10 cellular contexts compared by ENCODE assay signal in genomic region chr2:196399736-196400691, GRCh38.
DNase-seq lines count a peak whose midpoint lies in the region; ATAC-seq and TF ChIP-seq lines count a peak whose summit lies in the region.
"Had no signal": no experiment of that assay in that cellular context is flagged by ENCODE, and none has a peak within 500 bp of the region (broad histone marks: within the 10 kb centered on the region; RNA-seq: fewer than 3 reads in every experiment).

No MANE protein-coding gene starts in this region.

- H3K27ac ChIP-seq in ascending aorta (peak overlapping the region; percentile 5 to 45), right atrium auricular region (peak overlapping the region; percentile 4 to 63)
- H3K27ac ChIP-seq: suprapubic skin had no signal

- in situ Hi-C loops in KBM-7 (cut with MboI; ENCODE audit: low pct_unique_long_range_greater_than_20kb, low sequenced_read_pairs) = no loop called here

- H3K27me3 ChIP-seq in ascending aorta (no peaks in the 10 kb centered on the region), right atrium auricular region (no peaks in the 10 kb centered on the region)
- H3K27me3 ChIP-seq: suprapubic skin had no signal

- DNase-seq in AG08395 (ENCODE audit: low spot score) = peak; percentile 72
- DNase-seq in KBM-7 = peak; percentile 33
- no peak for DNase-seq in ascending aorta (ENCODE audit: low spot score in 2 of 2)
- no peak for DNase-seq in right atrium auricular region (ENCODE audit: low spot score)
- no peak for DNase-seq in T1000 (lab: John Stamatoyannopoulos, UW)
- DNase-seq: CD4-positive, alpha-beta memory T cell had no signal

- ATAC-seq in GM21390 (IDR thresholded peaks at IDR 0.05; ENCODE audit: unreplicated experiment) = no peak
- no peak for ATAC-seq in GM19452 (IDR thresholded peaks at IDR 0.05; ENCODE audit: unreplicated experiment)
- no peak for ATAC-seq in GM21717 (IDR thresholded peaks at IDR 0.05; ENCODE audit: unreplicated experiment)

- H3K36me3 ChIP-seq in ascending aorta (no peaks in the 10 kb centered on the region), right atrium auricular region (no peaks in the 10 kb centered on the region)
- H3K36me3 ChIP-seq: suprapubic skin had no signal

- peaks cover 6 to 9% of the 10 kb centered on the region in 2 donors for H3K4me1 ChIP-seq in ascending aorta
- H3K4me1 ChIP-seq in right atrium auricular region = peaks cover 0 to 30% of the 10 kb centered on the region in 2 donors

- no peaks in the 10 kb centered on the region for H3K9me3 ChIP-seq in ascending aorta
- no peaks in the 10 kb centered on the region for H3K9me3 ChIP-seq in right atrium auricular region
- H3K9me3 ChIP-seq: suprapubic skin had no signal

- H3K4me3 ChIP-seq in ascending aorta (peak overlapping the region in 1 of 2 donors; percentile 20), right atrium auricular region (peak overlapping the region in 1 of 2 donors; percentile 3)
- H3K4me3 ChIP-seq: suprapubic skin had no signal

- TF ChIP-seq CTCF in ascending aorta (IDR thresholded peaks at IDR 0.05) (no peak), right atrium auricular region (IDR thresholded peaks at IDR 0.05) (no peak)

- intact Hi-C loops in ascending aorta (cut with DNase I) = no loop called here

Comparison
In these comparisons a context has a peak if more than half of its experiments do, and no peak if none do; other contexts are left out.
1. DNase-seq: peak in AG08395 (single experiment) and KBM-7 (single experiment); none in ascending aorta (0 of 2), right atrium auricular region (single experiment) and T1000 (single experiment).